12 cellular contexts compared by ENCODE assay signal in the genomic region with DNA sequence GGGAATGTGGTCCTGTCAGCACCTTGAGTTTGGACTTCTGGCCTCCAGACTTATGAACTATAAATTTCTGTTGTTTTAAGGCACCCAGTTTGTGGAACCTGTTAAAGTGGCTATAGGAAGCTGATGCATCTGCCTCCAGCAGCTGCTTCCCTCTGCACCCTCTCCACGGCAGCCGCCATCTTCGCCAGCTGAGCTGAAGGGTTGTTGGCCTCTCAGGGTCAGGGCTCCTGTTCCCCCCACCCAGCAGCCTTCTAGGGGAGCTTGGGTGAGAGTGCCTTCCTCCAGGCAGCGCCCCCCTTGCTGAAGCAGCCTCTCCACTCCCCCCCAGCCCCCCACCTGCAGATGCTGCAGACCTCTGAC.
A peak's percentile ranks its signal among the peaks of the same experiment; 100 is the strongest.
DNase-seq lines count a peak whose midpoint lies in the region; ATAC-seq and TF ChIP-seq lines count a peak whose summit lies in the region.
"Had no signal": no experiment of that assay in that cellular context is flagged by ENCODE, and none has a peak within 500 bp of the region (broad histone marks: within the 10 kb centered on the region; RNA-seq: fewer than 3 reads in every experiment).

No MANE protein-coding gene starts in this region.

- H3K27me3 Mint-ChIP-seq in progenitor cell of endocrine pancreas: peaks cover 82% of the 10 kb centered on the region

- peak overlapping the region in 1 of 2 experiments; percentile 53 for H3K18ac ChIP-seq in mesenchymal stem cell (ENCODE audit: low read depth in 1 of 2, low read length in 2 of 2)

- no peak overlapping the region for H2BK15ac ChIP-seq in mesenchymal stem cell (ENCODE audit: low read depth, poor library complexity, severe bottlenecking)

- DNase-seq in D341Med (ENCODE audit: low spot score) (peak; percentile 63), NCI-H524 treated with DMSO at 0.1 percent for 48 hours (lab: John Stamatoyannopoulos, UW) (peak; percentile 46), mesenchymal stem cell (no peak), upper lobe of right lung (peak; percentile 51), progenitor cell of endocrine pancreas (ENCODE audit: low spot score, unreplicated experiment) (no peak)
- DNase-seq: CD8-positive, alpha-beta T cell; IMR-90 had no signal

- peak overlapping the region; percentile 70 to 80 for H2BK12ac ChIP-seq in mesenchymal stem cell (ENCODE audit: low read length in 2 of 2)

- H3K4ac ChIP-seq in mesenchymal stem cell (ENCODE audit: low read depth in 1 of 2, low read length in 2 of 2): no peak overlapping the region

- no peak overlapping the region for H4K8ac ChIP-seq in mesenchymal stem cell (ENCODE audit: low read length)

- H3K4me1 Mint-ChIP-seq in progenitor cell of endocrine pancreas (ENCODE audit: low read depth): peaks cover 44% of the 10 kb centered on the region

- H2AFZ ChIP-seq in mesenchymal stem cell (ENCODE audit: low read depth, low read length): no peak overlapping the region

- no peak overlapping the region for H3K9ac ChIP-seq in mesenchymal stem cell (ENCODE audit: low read length)
- H3K9ac ChIP-seq: BLaER1 treated with 17β-estradiol and CSF1 and Interleukin-3, amounts not matched to agents 10 nM and 100 nM had no signal

- H3K4me1 ChIP-seq in mesenchymal stem cell (ENCODE audit: control insufficient read depth, insufficient read depth, low read depth, low read length) (peaks cover 21% of the 10 kb centered on the region), upper lobe of right lung (peaks cover 30% of the 10 kb centered on the region)
- H3K4me1 ChIP-seq: HAP-1 had no signal

- H3K36me3 Mint-ChIP-seq in progenitor cell of endocrine pancreas (ENCODE audit: insufficient read depth): no peaks in the 10 kb centered on the region
- H3K36me3 Mint-ChIP-seq: CD8-positive, alpha-beta T cell had no signal

- H3K36me3 ChIP-seq in mesenchymal stem cell (ENCODE audit: control insufficient read depth in 1 of 2, insufficient read depth in 2 of 2, low read depth in 1 of 2, low read length in 2 of 2) (no peaks in the 10 kb centered on the region), upper lobe of right lung (no peaks in the 10 kb centered on the region)
- H3K36me3 ChIP-seq: BLaER1 treated with 17β-estradiol and CSF1 and Interleukin-3, amounts not matched to agents 10 nM and 100 nM; HAP-1 had no signal

- H3K4me3 Mint-ChIP-seq in progenitor cell of endocrine pancreas (ENCODE audit: low read depth): no peak overlapping the region
- H3K4me3 Mint-ChIP-seq: B cell; CD8-positive, alpha-beta T cell had no signal

- H2BK120ac ChIP-seq in mesenchymal stem cell (ENCODE audit: low read depth, low read length): peak overlapping the region; percentile 36

- ATAC-seq in upper lobe of right lung: no peak
- ATAC-seq in HG02884 (IDR thresholded peaks at IDR 0.05; ENCODE audit: unreplicated experiment): no peak
- no peak for ATAC-seq in HG03342 (IDR thresholded peaks at IDR 0.05; ENCODE audit: unreplicated experiment)
- ATAC-seq: CD8-positive, alpha-beta T cell had no signal

- peak overlapping the region; percentile 62 for H4K91ac ChIP-seq in mesenchymal stem cell (ENCODE audit: low read length)

- H3K4me3 ChIP-seq in mesenchymal stem cell (ENCODE audit: insufficient read depth in 1 of 2, low read depth in 1 of 2, low read length in 2 of 2) (no peak overlapping the region), upper lobe of right lung (no peak overlapping the region)
- H3K4me3 ChIP-seq: BLaER1 treated with 17β-estradiol and CSF1 and Interleukin-3, amounts not matched to agents 10 nM and 100 nM; HAP-1 had no signal

- H3K14ac ChIP-seq in mesenchymal stem cell (ENCODE audit: low read length in 2 of 2): no peak overlapping the region

- TF ChIP-seq CTCF in upper lobe of right lung (IDR thresholded peaks at IDR 0.05) (no peak), progenitor cell of endocrine pancreas (IDR thresholded peaks at IDR 0.05; ENCODE audit: unreplicated experiment) (no peak)

- H3K27ac ChIP-seq in mesenchymal stem cell (ENCODE audit: low read length, poor library complexity, severe bottlenecking) (no peak overlapping the region), upper lobe of right lung (no peak overlapping the region)
- H3K27ac ChIP-seq: BLaER1 treated with 17β-estradiol and CSF1 and Interleukin-3, amounts not matched to agents 10 nM and 100 nM had no signal

- 89% methylated on average over 4 of the region's 4 CpGs for WGBS in mesenchymal stem cell

- H3K9me3 ChIP-seq in mesenchymal stem cell (ENCODE audit: control insufficient read depth, low read length): peaks cover under 1% of the 10 kb centered on the region
- H3K9me3 ChIP-seq in upper lobe of right lung: no peaks in the 10 kb centered on the region
- H3K9me3 ChIP-seq: HAP-1 had no signal

- intact Hi-C loops in upper lobe of right lung (cut with DNase I): no loop called here

- no peak overlapping the region for H2AK5ac ChIP-seq in mesenchymal stem cell (ENCODE audit: low read length, severe bottlenecking)

- H3K27ac Mint-ChIP-seq in progenitor cell of endocrine pancreas: no peak overlapping the region
- H3K27ac Mint-ChIP-seq: B cell; CD8-positive, alpha-beta T cell had no signal

- H3K23ac ChIP-seq in mesenchymal stem cell (ENCODE audit: low read length in 2 of 2): no peak overlapping the region

- H3K79me1 ChIP-seq in mesenchymal stem cell (replicated peaks; ENCODE audit: low read length, poor library complexity, severe bottlenecking): no peaks in the 10 kb centered on the region

- no peaks in the 10 kb centered on the region for H3K9me3 Mint-ChIP-seq in progenitor cell of endocrine pancreas (ENCODE audit: low read depth)
- H3K9me3 Mint-ChIP-seq: CD8-positive, alpha-beta T cell had no signal

- H3K27me3 ChIP-seq in mesenchymal stem cell (ENCODE audit: control insufficient read depth in 1 of 2, insufficient read depth in 1 of 2, low read length in 2 of 2): peaks cover 12 to 38% of the 10 kb centered on the region in 2 experiments
- H3K27me3 ChIP-seq in upper lobe of right lung: no peaks in the 10 kb centered on the region

- H3K4me2 ChIP-seq in mesenchymal stem cell (ENCODE audit: low read length, poor library complexity, severe bottlenecking): no peak overlapping the region

- no peak overlapping the region for H2BK5ac ChIP-seq in mesenchymal stem cell (ENCODE audit: low read depth, low read length, poor library complexity, severe bottlenecking)

Comparison
In these comparisons a context has a peak if more than half of its experiments do, and no peak if none do; other contexts are left out.
1. DNase-seq: peak in D341Med (single experiment), NCI-H524 treated with DMSO at 0.1 percent for 48 hours (single experiment) and upper lobe of right lung (single experiment); none in mesenchymal stem cell (single experiment) and progenitor cell of endocrine pancreas (single experiment).